Comparison of ENCODE assay signal across 25 cellular contexts in the genomic region with DNA sequence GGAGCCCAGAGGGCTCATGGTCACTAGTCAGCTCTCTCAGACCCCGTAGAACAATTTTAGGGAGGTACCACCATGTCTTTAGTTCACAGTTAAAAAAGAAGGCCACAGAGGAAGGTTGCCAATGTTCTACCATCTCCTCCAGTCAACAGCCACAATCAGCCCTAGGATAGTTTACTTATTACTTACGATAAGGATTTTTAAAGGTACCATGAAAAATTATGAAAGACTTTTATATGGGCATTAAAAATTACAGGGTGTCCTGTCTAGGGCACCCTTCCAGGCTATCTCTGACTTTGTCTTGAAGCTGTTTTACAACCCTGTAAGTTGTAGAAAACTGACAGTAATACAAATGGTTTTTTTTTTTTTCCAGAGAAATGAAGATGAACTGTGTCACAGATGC. TPM values are rescaled to one million over a fixed set of nuclear protein-coding genes. Genes with fewer than 3 reads are reported as not detected.
DNase-seq lines count a peak whose midpoint lies in the region; ATAC-seq and TF ChIP-seq lines count a peak whose summit lies in the region.
"Had no signal": no experiment of that assay in that cellular context is flagged by ENCODE, and none has a peak within 500 bp of the region (broad histone marks: within the 10 kb centered on the region; RNA-seq: fewer than 3 reads in every experiment).

No MANE protein-coding gene starts in this region.

- peaks cover 6 to 33% (median 27%) of the 10 kb centered on the region in 4 donors for H3K4me1 Mint-ChIP-seq in CD4-positive, CD25-positive, alpha-beta regulatory T cell
- peaks cover 45 to 64% (median 53%) of the 10 kb centered on the region in 3 donors for H3K4me1 Mint-ChIP-seq in T-cell
- H3K4me1 Mint-ChIP-seq in stimulated activated memory B cell treated with anti-CD40 and anti-IgM and Interleukin-4, amounts not matched to agents 10 μg/mL and 1 μg/mL and 100 μg/mL, for 72 hours, result peaks cover 43% of the 10 kb centered on the region
- H3K4me1 Mint-ChIP-seq in activated CD8-positive, alpha-beta memory T cell treated with anti-CD3 and anti-CD28 coated beads, Interleukin-2, amount 10 ng/mL, durations not matched to agents 7 days and 5 days, result peaks cover 35% of the 10 kb centered on the region
- H3K4me1 Mint-ChIP-seq: neural progenitor cell had no signal

- CTCF ChIA-PET in T-cell (lab: Charles Lee), result interaction anchor here (0.5 to 5.9 kb wide), 6 partner anchors 68 to 141 kb away, joined by 3 to 46 read pairs (median 4); partner anchors contain the start of gene SH3BP5 (in 1 of the 2)
- CTCF ChIA-PET in activated CD8-positive, alpha-beta memory T cell treated with anti-CD3 and anti-CD28 coated beads, Interleukin-2, amount 10 ng/mL, durations not matched to agents 7 days and 5 days (lab: Charles Lee), result interaction anchor here (0.9 to 8.4 kb wide), 6 partner anchors 68 to 292 kb away, joined by 4 to 145 read pairs (median 76); partner anchors contain the start of gene SH3BP5

- no peaks in the 10 kb centered on the region for H3K27me3 Mint-ChIP-seq in CD4-positive, CD25-positive, alpha-beta regulatory T cell
- H3K27me3 Mint-ChIP-seq in T-cell, result no peaks in the 10 kb centered on the region
- no peaks in the 10 kb centered on the region for H3K27me3 Mint-ChIP-seq in stimulated activated memory B cell treated with anti-CD40 and anti-IgM and Interleukin-4, amounts not matched to agents 10 μg/mL and 1 μg/mL and 100 μg/mL, for 72 hours
- no peaks in the 10 kb centered on the region for H3K27me3 Mint-ChIP-seq in activated CD8-positive, alpha-beta memory T cell treated with anti-CD3 and anti-CD28 coated beads, Interleukin-2, amount 10 ng/mL, durations not matched to agents 7 days and 5 days
- H3K27me3 Mint-ChIP-seq: activated CD4-positive, alpha-beta T cell treated with anti-CD3 and anti-CD28 coated beads, Interleukin-2, amount 10 ng/mL, durations not matched to agents 24 days and 14 days had no signal

- no peak for ATAC-seq in CD4-positive, CD25-positive, alpha-beta regulatory T cell (ENCODE audit: low read depth in 2 of 2)
- ATAC-seq in T-cell (replicated peaks in 1 of 4) (no peak), mucosa of descending colon (peak; percentile 37), GM18511 (IDR thresholded peaks at IDR 0.05; ENCODE audit: unreplicated experiment) (no peak)
- ATAC-seq in stimulated activated memory B cell treated with anti-CD40 and anti-IgM and Interleukin-4, amounts not matched to agents 10 μg/mL and 1 μg/mL and 100 μg/mL, for 72 hours, result no peak
- no peak for ATAC-seq in activated CD8-positive, alpha-beta memory T cell treated with anti-CD3 and anti-CD28 coated beads, Interleukin-2, amount 10 ng/mL, durations not matched to agents 7 days and 5 days
- ATAC-seq: HCT116, heart left ventricle, left lobe of liver had no signal

- peaks cover 17% of the 10 kb centered on the region for H3K4me1 ChIP-seq in CD4-positive, CD25-positive, alpha-beta regulatory T cell (ENCODE audit: control insufficient read depth, insufficient read depth, low read length, poor library complexity, severe bottlenecking)
- H3K4me1 ChIP-seq in mucosa of descending colon (ENCODE audit: low read depth), result peaks cover 19% of the 10 kb centered on the region
- H3K4me1 ChIP-seq: neural progenitor cell, SJCRH30 had no signal

- H3K9me3 Mint-ChIP-seq in CD4-positive, CD25-positive, alpha-beta regulatory T cell, result no peaks in the 10 kb centered on the region
- H3K9me3 Mint-ChIP-seq in T-cell, result no peaks in the 10 kb centered on the region
- H3K9me3 Mint-ChIP-seq in stimulated activated memory B cell treated with anti-CD40 and anti-IgM and Interleukin-4, amounts not matched to agents 10 μg/mL and 1 μg/mL and 100 μg/mL, for 72 hours, result no peaks in the 10 kb centered on the region
- H3K9me3 Mint-ChIP-seq in activated CD8-positive, alpha-beta memory T cell treated with anti-CD3 and anti-CD28 coated beads, Interleukin-2, amount 10 ng/mL, durations not matched to agents 7 days and 5 days (ENCODE audit: low read depth), result no peaks in the 10 kb centered on the region
- H3K9me3 Mint-ChIP-seq: activated CD4-positive, alpha-beta T cell treated with anti-CD3 and anti-CD28 coated beads, Interleukin-2, amount 10 ng/mL, durations not matched to agents 24 days and 14 days; mesothelial cell of epicardium; neural progenitor cell had no signal

- H3K27me3 ChIP-seq in CD4-positive, CD25-positive, alpha-beta regulatory T cell (ENCODE audit: control insufficient read depth, insufficient read depth, low read length), result no peaks in the 10 kb centered on the region
- H3K27me3 ChIP-seq: heart left ventricle, neural progenitor cell, SJCRH30 had no signal

- H3K4me3 ChIP-seq in CD4-positive, CD25-positive, alpha-beta regulatory T cell (ENCODE audit: low read depth, low read length), result no peak overlapping the region
- no peak overlapping the region for H3K4me3 ChIP-seq in mucosa of descending colon
- H3K4me3 ChIP-seq: heart left ventricle, neural progenitor cell, SJCRH30 had no signal

- POLR2A ChIA-PET in T-cell (lab: Charles Lee), result interaction anchor here (0.5 to 0.7 kb wide), 2 partner anchors 66 to 122 kb away, joined by 3 read pairs; no protein-coding TSS in a partner anchor

- no peaks in the 10 kb centered on the region for H3K9me3 ChIP-seq in CD4-positive, CD25-positive, alpha-beta regulatory T cell (ENCODE audit: control insufficient read depth in 2 of 2, low read length in 2 of 2)
- no peaks in the 10 kb centered on the region for H3K9me3 ChIP-seq in mucosa of descending colon
- H3K9me3 ChIP-seq: heart left ventricle, SJCRH30 had no signal

- no peak overlapping the region for H3K4me3 Mint-ChIP-seq in CD4-positive, CD25-positive, alpha-beta regulatory T cell
- no peak overlapping the region for H3K4me3 Mint-ChIP-seq in T-cell
- no peak overlapping the region for H3K4me3 Mint-ChIP-seq in stimulated activated memory B cell treated with anti-CD40 and anti-IgM and Interleukin-4, amounts not matched to agents 10 μg/mL and 1 μg/mL and 100 μg/mL, for 72 hours
- no peak overlapping the region for H3K4me3 Mint-ChIP-seq in activated CD8-positive, alpha-beta memory T cell treated with anti-CD3 and anti-CD28 coated beads, Interleukin-2, amount 10 ng/mL, durations not matched to agents 7 days and 5 days
- H3K4me3 Mint-ChIP-seq: activated CD4-positive, alpha-beta T cell treated with anti-CD3 and anti-CD28 coated beads, Interleukin-2, amount 10 ng/mL, durations not matched to agents 24 days and 14 days; mesothelial cell of epicardium; neural progenitor cell had no signal

- peaks cover 13% of the 10 kb centered on the region for H3K36me3 Mint-ChIP-seq in CD4-positive, CD25-positive, alpha-beta regulatory T cell
- H3K36me3 Mint-ChIP-seq in T-cell, result peaks cover 17% of the 10 kb centered on the region
- H3K36me3 Mint-ChIP-seq in stimulated activated memory B cell treated with anti-CD40 and anti-IgM and Interleukin-4, amounts not matched to agents 10 μg/mL and 1 μg/mL and 100 μg/mL, for 72 hours, result peaks cover 24% of the 10 kb centered on the region
- H3K36me3 Mint-ChIP-seq in activated CD8-positive, alpha-beta memory T cell treated with anti-CD3 and anti-CD28 coated beads, Interleukin-2, amount 10 ng/mL, durations not matched to agents 7 days and 5 days, result peaks cover 12% of the 10 kb centered on the region

- peaks cover 50% of the 10 kb centered on the region for H3K36me3 ChIP-seq in CD4-positive, CD25-positive, alpha-beta regulatory T cell (ENCODE audit: control insufficient read depth, insufficient read depth, low read length)
- H3K36me3 ChIP-seq in mucosa of descending colon (ENCODE audit: low read depth), result no peaks in the 10 kb centered on the region
- H3K36me3 ChIP-seq: neural progenitor cell had no signal

- no peak for TF ChIP-seq CTCF in mucosa of descending colon (IDR thresholded peaks at IDR 0.05)

- no peak overlapping the region for H3K27ac ChIP-seq in CD4-positive, CD25-positive, alpha-beta regulatory T cell (ENCODE audit: insufficient read depth, low read length, poor library complexity, severe bottlenecking)
- H3K27ac ChIP-seq: neural progenitor cell, SJCRH30 had no signal

- H3K27ac Mint-ChIP-seq in CD4-positive, CD25-positive, alpha-beta regulatory T cell, result peak overlapping the region in 2 of 3 donors; percentile 48 to 64
- H3K27ac Mint-ChIP-seq in T-cell, result peak overlapping the region; percentile 76 to 79
- peak overlapping the region; percentile 17 for H3K27ac Mint-ChIP-seq in stimulated activated memory B cell treated with anti-CD40 and anti-IgM and Interleukin-4, amounts not matched to agents 10 μg/mL and 1 μg/mL and 100 μg/mL, for 72 hours
- H3K27ac Mint-ChIP-seq in activated CD8-positive, alpha-beta memory T cell treated with anti-CD3 and anti-CD28 coated beads, Interleukin-2, amount 10 ng/mL, durations not matched to agents 7 days and 5 days, result no peak overlapping the region
- H3K27ac Mint-ChIP-seq: activated CD4-positive, alpha-beta T cell treated with anti-CD3 and anti-CD28 coated beads, Interleukin-2, amount 10 ng/mL, durations not matched to agents 24 days and 14 days; neural progenitor cell had no signal

- no peak for DNase-seq in CD4-positive, CD25-positive, alpha-beta regulatory T cell
- DNase-seq in T-cell (no peak), mucosa of descending colon (no peak), NCI-H226 (no peak), DMS 273 treated with DMSO at 0.1 percent for 48 hours (lab: John Stamatoyannopoulos, UW) (no peak)
- no peak for DNase-seq in activated CD8-positive, alpha-beta memory T cell treated with anti-CD3 and anti-CD28 coated beads, Interleukin-2, amount 10 ng/mL, durations not matched to agents 7 days and 5 days
- DNase-seq: activated CD4-positive, alpha-beta T cell treated with anti-CD3 and anti-CD28 coated beads, Interleukin-2, amount 10 ng/mL, durations not matched to agents 24 days and 14 days; activated CD8-positive, alpha-beta memory T cell treated with anti-CD3 and anti-CD28 coated beads, Interleukin-2, amount 50 U/mL, for 48 hours; activated gamma-delta T cell treated with Interleukin-2 at 50 U/mL for 16 hours; amygdala; DMS53; GF-D8; heart left ventricle; MM.1S; NCI-H1436 treated with DMSO at 0.1 percent for 48 hours; NCI-H524; SJCRH30; small intestine; stimulated activated naive CD4-positive, alpha-beta T cell treated with Interleukin-2 at 50 U/mL for 16 hours had no signal

- intact Hi-C loops in mucosa of descending colon (cut with DNase I, micrococcal nuclease), result loop anchor here (10.0 kb wide), 2 partner anchors 71 to 111 kb away; partner anchors contain the start of gene SH3BP5 (in 1 of the 2)

RNA-seq across cellular contexts. Expression of gene CAPN7, which starts 57.9 kb away (rescaled TPM):
- 62.3 TPM for total RNA-seq in CD4-positive, CD25-positive, alpha-beta regulatory T cell
- 10 to 100 TPM; 21.1 to 24.1 (median 21.7) TPM for polyA plus RNA-seq in CD4-positive, CD25-positive, alpha-beta regulatory T cell
- total RNA-seq in T-cell (10 to 100 TPM; 62.2 to 82.5 (median 74.6) TPM), mucosa of descending colon (10 to 100 TPM; 26.8 to 56.5 (median 44.9) TPM)
- total RNA-seq in activated CD8-positive, alpha-beta memory T cell treated with anti-CD3 and anti-CD28 coated beads, Interleukin-2, amount 10 ng/mL, durations not matched to agents 7 days and 5 days, result 10 to 100 TPM; 28.1 to 28.4 TPM
